Comparison of ENCODE assay signal across 16 cellular contexts in the genomic region with DNA sequence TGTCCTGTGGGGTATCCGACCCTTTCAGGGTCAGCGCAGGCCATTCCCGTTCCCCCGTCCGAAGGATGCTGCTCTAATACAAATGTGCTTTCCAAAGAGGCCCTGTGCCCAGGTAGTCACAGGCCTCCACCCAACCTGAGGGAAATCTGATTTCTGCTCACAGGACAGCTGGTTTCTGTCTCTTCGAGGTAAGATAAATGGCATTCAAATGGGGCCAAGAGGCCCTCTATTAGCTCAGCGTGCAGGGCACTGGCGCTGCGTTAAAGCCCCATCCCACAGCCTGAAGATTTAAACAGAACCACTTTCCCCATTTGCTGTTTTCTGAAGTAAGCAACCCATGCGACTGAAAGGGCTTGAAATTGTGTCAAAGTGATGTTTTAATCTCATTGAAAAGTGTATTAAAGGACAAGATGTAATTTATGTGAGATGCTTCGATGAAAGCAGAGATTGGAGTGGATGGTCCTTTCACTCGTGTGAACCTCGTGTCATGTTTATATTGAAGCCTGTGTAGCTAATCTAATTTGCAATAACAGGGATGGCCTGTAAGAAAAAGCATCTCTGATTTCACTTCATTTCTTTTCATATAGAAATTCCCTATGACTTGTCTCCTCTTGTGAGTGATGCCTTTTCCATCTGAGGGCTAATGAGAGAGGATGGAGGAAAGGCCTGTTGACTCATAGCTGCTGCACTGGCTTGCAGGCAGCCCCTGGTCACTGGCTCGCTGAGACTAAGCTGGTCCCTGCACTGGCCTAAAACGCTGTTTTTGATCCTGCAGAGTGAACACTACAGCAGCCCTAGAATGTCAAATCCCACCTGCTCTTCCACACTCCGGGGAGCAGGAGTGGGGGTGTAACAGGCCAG. TPM values are rescaled to one million over a fixed set of nuclear protein-coding genes. Genes with fewer than 3 reads are reported as not detected.
DNase-seq lines count a peak whose midpoint lies in the region; ATAC-seq and TF ChIP-seq lines count a peak whose summit lies in the region.
"Had no signal": no experiment of that assay in that cellular context is flagged by ENCODE, and none has a peak within 500 bp of the region (broad histone marks: within the 10 kb centered on the region; RNA-seq: fewer than 3 reads in every experiment).

No MANE protein-coding gene starts in this region.

- H3K4me1 ChIP-seq in BLaER1, result peaks cover 43% of the 10 kb centered on the region
- H3K4me1 ChIP-seq in iPS-15b (ENCODE audit: control insufficient read depth, insufficient read depth, low read length), result no peaks in the 10 kb centered on the region

- intact Hi-C loops in CD4-positive, alpha-beta T cell (cut with DNase I, micrococcal nuclease), result no loop called here

- no peak for TF ChIP-seq CTCF in CD4-positive, alpha-beta T cell (IDR thresholded peaks at IDR 0.05)

- CTCF ChIA-PET in CD4-positive, alpha-beta T cell (lab: Charles Lee), result no interaction called here

- H3K4me1 Mint-ChIP-seq in CD4-positive, alpha-beta T cell (ENCODE audit: low read depth), result peaks cover 11% of the 10 kb centered on the region

- no peak overlapping the region for H3K27ac Mint-ChIP-seq in CD4-positive, alpha-beta T cell

- peak overlapping the region; percentile 42 for H3K4me3 Mint-ChIP-seq in CD4-positive, alpha-beta T cell

- 0 out of 2 replicates have a peak overlapping the region, but pooled peaks have one; percentile 19 for H3K4me3 ChIP-seq in BLaER1
- H3K4me3 ChIP-seq in iPS-15b (ENCODE audit: low read depth, low read length), result peak overlapping the region; percentile 27

- POLR2A ChIA-PET in CD4-positive, alpha-beta T cell (lab: Charles Lee), result no interaction called here

- no peak overlapping the region for H3K9ac ChIP-seq in BLaER1
- no peak overlapping the region for H3K9ac ChIP-seq in iPS-15b (ENCODE audit: low read depth, low read length)

- no peak overlapping the region for H3K27ac ChIP-seq in BLaER1
- H3K27ac ChIP-seq in CD4-positive, alpha-beta T cell (ENCODE audit: low read depth, low read length), result no peak overlapping the region
- H3K27ac ChIP-seq: HL-60 had no signal

- ATAC-seq in CD4-positive, alpha-beta T cell (ENCODE audit: poor library complexity), result no peak
- ATAC-seq in GM19328 (IDR thresholded peaks at IDR 0.05; ENCODE audit: unreplicated experiment), result no peak
- ATAC-seq: HCT116, Panc1, Right ventricle myocardium inferior, SK-N-SH treated with all-trans-retinoic acid at 6 μM for 48 hours had no signal

- H3K9me3 ChIP-seq in BLaER1, result peaks cover 20% of the 10 kb centered on the region
- H3K9me3 ChIP-seq in CD4-positive, alpha-beta T cell (ENCODE audit: control insufficient read depth, low read length), result no peaks in the 10 kb centered on the region
- no peaks in the 10 kb centered on the region for H3K9me3 ChIP-seq in iPS-15b (ENCODE audit: control insufficient read depth, insufficient read depth, low read length)

- H3K27me3 ChIP-seq in BLaER1 (peaks cover 100% of the 10 kb centered on the region), iPS-15b (ENCODE audit: control insufficient read depth, insufficient read depth, low read length) (peaks cover 96% of the 10 kb centered on the region)
- peaks cover 98% of the 10 kb centered on the region for H3K27me3 ChIP-seq in CD4-positive, alpha-beta T cell (ENCODE audit: control insufficient read depth, insufficient read depth, low read length)

- peaks cover 92% of the 10 kb centered on the region for H4K20me1 ChIP-seq in BLaER1

- H3K9me3 Mint-ChIP-seq in CD4-positive, alpha-beta T cell, result no peaks in the 10 kb centered on the region

- no peak for DNase-seq in CD4-positive, alpha-beta T cell
- DNase-seq in NCI-H345 treated with DMSO at 0.1 percent for 48 hours (lab: John Stamatoyannopoulos, UW; ENCODE audit: unreplicated experiment) (peak; percentile 88), T-helper 9 cell (no peak), 8988T (no peak)
- DNase-seq: DMS 273 treated with DMSO at 0.1 percent for 48 hours, NCI-H1694 treated with DMSO at 0.1 percent for 48 hours, NCI-H526 treated with DMSO at 0.1 percent for 48 hours, T-helper 2 cell had no signal

- H3K36me3 Mint-ChIP-seq in CD4-positive, alpha-beta T cell (ENCODE audit: low read depth), result no peaks in the 10 kb centered on the region

- H3K36me3 ChIP-seq in BLaER1 (no peaks in the 10 kb centered on the region), iPS-15b (ENCODE audit: control insufficient read depth, insufficient read depth, low read length) (no peaks in the 10 kb centered on the region)

- H3K27me3 Mint-ChIP-seq in CD4-positive, alpha-beta T cell, result peaks cover 76% of the 10 kb centered on the region

- H3K4me2 ChIP-seq in BLaER1, result 0 out of 2 replicates have a peak overlapping the region, but pooled peaks have one; percentile 80

RNA-seq across cellular contexts. Expression of gene SOX1, which starts 7.3 kb away (rescaled TPM):
- not detected for total RNA-seq in CD4-positive, alpha-beta T cell
- total RNA-seq: Right ventricle myocardium inferior had no signal
